Comparison of ENCODE assay signal across 18 cellular contexts in genomic region chr14:104891664-104892500, GRCh38. TPM values are rescaled to one million over a fixed set of nuclear protein-coding genes. Genes with fewer than 3 reads are reported as not detected.
DNase-seq lines count a peak whose midpoint lies in the region; ATAC-seq lines count a peak whose summit lies in the region.
"Had no signal": no experiment of that assay in that cellular context is flagged by ENCODE, and none has a peak within 500 bp of the region (broad histone marks: within the 10 kb centered on the region; RNA-seq: fewer than 3 reads in every experiment).

No MANE protein-coding gene starts in this region.

- DNase-seq in stimulated activated CD4-positive, alpha-beta T cell treated with anti-CD3 and anti-CD28 coated beads, Interleukin-15, amount 100 ng/mL, for 24 hours = peak; percentile 1
- no peak for DNase-seq in stimulated activated CD4-positive, alpha-beta T cell treated with anti-CD3 and anti-CD28 coated beads, Interleukin-4, amount 100 ng/mL, for 1 hour
- peak; percentile 39 for DNase-seq in activated CD8-positive, alpha-beta memory T cell treated with anti-CD3 and anti-CD28 coated beads, Interleukin-2, amount 10 ng/mL, durations not matched to agents 7 days and 5 days
- DNase-seq in mesenteric fat pad (ENCODE audit: low spot score) = peak; percentile 79
- no peak for DNase-seq in occipital lobe (lab: John Stamatoyannopoulos, UW)
- no peak for DNase-seq in SHP77 (lab: John Stamatoyannopoulos, UW)
- DNase-seq in DMS79 treated with DMSO at 0.1 percent for 48 hours (lab: John Stamatoyannopoulos, UW) = no peak
- DNase-seq in LoVo (ENCODE audit: low spot score) = no peak
- DNase-seq: activated CD4-positive, CD25-positive, alpha-beta regulatory T cell; activated naive CD4-positive, alpha-beta T cell; hypothalamus; kidney glomerular epithelial cell; NCI-H2081; NCI-H510A treated with DMSO at 0.1 percent for 48 hours; SIG-M5 had no signal

- no peaks in the 10 kb centered on the region for H3K36me3 Mint-ChIP-seq in activated CD8-positive, alpha-beta memory T cell treated with anti-CD3 and anti-CD28 coated beads, Interleukin-2, amount 10 ng/mL, durations not matched to agents 7 days and 5 days

- no peak overlapping the region for H3K4me3 Mint-ChIP-seq in activated CD8-positive, alpha-beta memory T cell treated with anti-CD3 and anti-CD28 coated beads, Interleukin-2, amount 10 ng/mL, durations not matched to agents 7 days and 5 days
- H3K4me3 Mint-ChIP-seq: mesothelial cell of epicardium, neural crest cell had no signal

- H3K4me1 Mint-ChIP-seq in activated CD8-positive, alpha-beta memory T cell treated with anti-CD3 and anti-CD28 coated beads, Interleukin-2, amount 10 ng/mL, durations not matched to agents 7 days and 5 days = peaks cover 3% of the 10 kb centered on the region
- H3K4me1 Mint-ChIP-seq: mesothelial cell of epicardium had no signal

- no peak for ATAC-seq in activated CD8-positive, alpha-beta memory T cell treated with anti-CD3 and anti-CD28 coated beads, Interleukin-2, amount 10 ng/mL, durations not matched to agents 7 days and 5 days
- ATAC-seq: HCT116 had no signal

- H3K9me3 Mint-ChIP-seq in activated CD8-positive, alpha-beta memory T cell treated with anti-CD3 and anti-CD28 coated beads, Interleukin-2, amount 10 ng/mL, durations not matched to agents 7 days and 5 days (ENCODE audit: low read depth) = no peaks in the 10 kb centered on the region
- H3K9me3 Mint-ChIP-seq: mesothelial cell of epicardium, neural crest cell had no signal

- H3K27ac Mint-ChIP-seq in activated CD8-positive, alpha-beta memory T cell treated with anti-CD3 and anti-CD28 coated beads, Interleukin-2, amount 10 ng/mL, durations not matched to agents 7 days and 5 days = no peak overlapping the region
- H3K27ac Mint-ChIP-seq: mesothelial cell of epicardium had no signal

- no peaks in the 10 kb centered on the region for H3K27me3 Mint-ChIP-seq in activated CD8-positive, alpha-beta memory T cell treated with anti-CD3 and anti-CD28 coated beads, Interleukin-2, amount 10 ng/mL, durations not matched to agents 7 days and 5 days

- CTCF ChIA-PET in activated CD8-positive, alpha-beta memory T cell treated with anti-CD3 and anti-CD28 coated beads, Interleukin-2, amount 10 ng/mL, durations not matched to agents 7 days and 5 days (lab: Charles Lee) = interaction anchor here (1.0 kb wide), 1 partner anchor 10 kb away, joined by 3 read pairs; no protein-coding TSS in a partner anchor

RNA-seq across cellular contexts. Expression of gene CEP170B, which starts 26.8 kb away (rescaled TPM):
- 1 to 10 TPM; 4.6 to 8.5 TPM for total RNA-seq in activated CD8-positive, alpha-beta memory T cell treated with anti-CD3 and anti-CD28 coated beads, Interleukin-2, amount 10 ng/mL, durations not matched to agents 7 days and 5 days
- total RNA-seq in mesenteric fat pad = 38.3 TPM
- total RNA-seq in occipital lobe = 22.8 TPM

RNA-seq across cellular contexts. Expression of gene PLD4, which starts 32.8 kb away (rescaled TPM):
- total RNA-seq in activated CD8-positive, alpha-beta memory T cell treated with anti-CD3 and anti-CD28 coated beads, Interleukin-2, amount 10 ng/mL, durations not matched to agents 7 days and 5 days = not detected
- 0.06 TPM for total RNA-seq in mesenteric fat pad
- 5.8 TPM for total RNA-seq in occipital lobe

Comparison
In these comparisons a context has a peak if more than half of its experiments do, and no peak if none do; other contexts are left out.
1. DNase-seq: peak in stimulated activated CD4-positive, alpha-beta T cell treated with anti-CD3 and anti-CD28 coated beads, Interleukin-15, amount 100 ng/mL, for 24 hours (single experiment), activated CD8-positive, alpha-beta memory T cell treated with anti-CD3 and anti-CD28 coated beads, Interleukin-2, amount 10 ng/mL, durations not matched to agents 7 days and 5 days (single experiment) and mesenteric fat pad (single experiment); none in stimulated activated CD4-positive, alpha-beta T cell treated with anti-CD3 and anti-CD28 coated beads, Interleukin-4, amount 100 ng/mL, for 1 hour (single experiment), occipital lobe (single experiment), SHP77 (0 of 2), DMS79 treated with DMSO at 0.1 percent for 48 hours (single experiment) and LoVo (single experiment).